ENCODE assay signal across 1 cellular context in genomic region chr9:125405938-125406811, GRCh38.
A peak's percentile ranks its signal among the peaks of the same experiment; 100 is the strongest.
TF ChIP-seq lines count a peak whose summit lies in the region.

No MANE protein-coding gene starts in this region.

TF ChIP-seq in IMR-90, 13 proteins besides CTCF, POLR2A, EP300 and RAD21:
- TF ChIP-seq BHLHE40 (IDR thresholded peaks at IDR 0.05; ENCODE audit: low read depth, low read length) (no peak), USF2 (IDR thresholded peaks at IDR 0.05; ENCODE audit: low read depth, low read length) (peak; percentile 70), NFE2L2 (IDR thresholded peaks at IDR 0.05; ENCODE audit: low read depth, low read length) (no peak), CHD1 (IDR thresholded peaks at IDR 0.05; ENCODE audit: low read depth, low read length) (no peak)
